In genomic region chr14:52895000-52895399, GRCh38 we compare ENCODE assay signal across 12 cellular contexts. TPM values are rescaled to one million over a fixed set of nuclear protein-coding genes. Genes with fewer than 3 reads are reported as not detected.
DNase-seq lines count a peak whose midpoint lies in the region; ATAC-seq lines count a peak whose summit lies in the region.
"Had no signal": no experiment of that assay in that cellular context is flagged by ENCODE, and none has a peak within 500 bp of the region (broad histone marks: within the 10 kb centered on the region; RNA-seq: fewer than 3 reads in every experiment).

No MANE protein-coding gene starts in this region.

- no peak for DNase-seq in Right ventricle myocardium superior
- DNase-seq in Right ventricle myocardium inferior (ENCODE audit: missing footprints), result no peak
- peak; percentile 78 for DNase-seq in OCI-M1 (lab: John Stamatoyannopoulos, UW)
- DNase-seq in fibroblast of gingiva (ENCODE audit: low read depth), result peak; percentile 50
- no peak for DNase-seq in HuH-7 (ENCODE audit: low spot score)
- DNase-seq in activated CD4-positive, alpha-beta memory T cell treated with anti-CD3 and anti-CD28 coated beads, Interleukin-2, amount 10 ng/mL, durations not matched to agents 7 days and 5 days, result no peak
- DNase-seq in SKM-1 treated with dmso at 0.1 percent for 144 hours (lab: John Stamatoyannopoulos, UW; ENCODE audit: unreplicated experiment), result no peak
- DNase-seq in activated CD4-positive, alpha-beta T cell treated with anti-CD3 and anti-CD28 coated beads, Interleukin-2, amount 50 U/mL, for 48 hours, result no peak
- DNase-seq: AML-193, amygdala, NCI-H187, ovary had no signal

- peaks cover 9% of the 10 kb centered on the region for H3K4me1 Mint-ChIP-seq in activated CD4-positive, alpha-beta memory T cell treated with anti-CD3 and anti-CD28 coated beads, Interleukin-2, amount 10 ng/mL, durations not matched to agents 7 days and 5 days

- CTCF ChIA-PET in activated CD4-positive, alpha-beta memory T cell treated with anti-CD3 and anti-CD28 coated beads, Interleukin-2, amount 10 ng/mL, durations not matched to agents 7 days and 5 days (lab: Charles Lee), result no interaction called here

- H3K9me3 Mint-ChIP-seq in activated CD4-positive, alpha-beta memory T cell treated with anti-CD3 and anti-CD28 coated beads, Interleukin-2, amount 10 ng/mL, durations not matched to agents 7 days and 5 days, result no peaks in the 10 kb centered on the region

- peak; percentile 37 for ATAC-seq in Right ventricle myocardium superior (ENCODE audit: poor library complexity)
- ATAC-seq in Right ventricle myocardium inferior, result no peak

- POLR2A ChIA-PET in activated CD4-positive, alpha-beta memory T cell treated with anti-CD3 and anti-CD28 coated beads, Interleukin-2, amount 10 ng/mL, durations not matched to agents 7 days and 5 days (lab: Charles Lee), result no interaction called here

- no peaks in the 10 kb centered on the region for H3K27me3 Mint-ChIP-seq in activated CD4-positive, alpha-beta memory T cell treated with anti-CD3 and anti-CD28 coated beads, Interleukin-2, amount 10 ng/mL, durations not matched to agents 7 days and 5 days

- H3K27ac Mint-ChIP-seq in activated CD4-positive, alpha-beta memory T cell treated with anti-CD3 and anti-CD28 coated beads, Interleukin-2, amount 10 ng/mL, durations not matched to agents 7 days and 5 days, result no peak overlapping the region

- H3K36me3 Mint-ChIP-seq in activated CD4-positive, alpha-beta memory T cell treated with anti-CD3 and anti-CD28 coated beads, Interleukin-2, amount 10 ng/mL, durations not matched to agents 7 days and 5 days (ENCODE audit: low read depth), result no peaks in the 10 kb centered on the region

- intact Hi-C loops in Right ventricle myocardium superior (cut with DNase I), result no loop called here
- intact Hi-C loops in Right ventricle myocardium inferior (cut with DNase I), result no loop called here

- no peak overlapping the region for H3K4me3 Mint-ChIP-seq in activated CD4-positive, alpha-beta memory T cell treated with anti-CD3 and anti-CD28 coated beads, Interleukin-2, amount 10 ng/mL, durations not matched to agents 7 days and 5 days

RNA-seq across cellular contexts. Expression of gene FERMT2, which starts 55.9 kb away (rescaled TPM):
- total RNA-seq in Right ventricle myocardium superior (116 TPM), Right ventricle myocardium inferior (127 TPM)
- total RNA-seq in activated CD4-positive, alpha-beta memory T cell treated with anti-CD3 and anti-CD28 coated beads, Interleukin-2, amount 10 ng/mL, durations not matched to agents 7 days and 5 days, result 1 to 10 TPM; 1.8 to 2.8 TPM

Comparison
In these comparisons a context has a peak if more than half of its experiments do, and no peak if none do; other contexts are left out.
1. DNase-seq: peak in OCI-M1 (single experiment) and fibroblast of gingiva (single experiment); none in Right ventricle myocardium superior (single experiment), Right ventricle myocardium inferior (single experiment), HuH-7 (single experiment), activated CD4-positive, alpha-beta memory T cell treated with anti-CD3 and anti-CD28 coated beads, Interleukin-2, amount 10 ng/mL, durations not matched to agents 7 days and 5 days (single experiment), SKM-1 treated with dmso at 0.1 percent for 144 hours (single experiment) and activated CD4-positive, alpha-beta T cell treated with anti-CD3 and anti-CD28 coated beads, Interleukin-2, amount 50 U/mL, for 48 hours (0 of 2).
2. RNA of gene FERMT2, which starts 55.9 kb away (total RNA-seq): 127 TPM in Right ventricle myocardium inferior (single experiment) and 116 TPM in Right ventricle myocardium superior (single experiment); 1.8 to 2.8 TPM in activated CD4-positive, alpha-beta memory T cell treated with anti-CD3 and anti-CD28 coated beads, Interleukin-2, amount 10 ng/mL, durations not matched to agents 7 days and 5 days; every median in the first group is over 10 times any median in the second.